15 cellular contexts compared by ENCODE assay signal in the genomic region with DNA sequence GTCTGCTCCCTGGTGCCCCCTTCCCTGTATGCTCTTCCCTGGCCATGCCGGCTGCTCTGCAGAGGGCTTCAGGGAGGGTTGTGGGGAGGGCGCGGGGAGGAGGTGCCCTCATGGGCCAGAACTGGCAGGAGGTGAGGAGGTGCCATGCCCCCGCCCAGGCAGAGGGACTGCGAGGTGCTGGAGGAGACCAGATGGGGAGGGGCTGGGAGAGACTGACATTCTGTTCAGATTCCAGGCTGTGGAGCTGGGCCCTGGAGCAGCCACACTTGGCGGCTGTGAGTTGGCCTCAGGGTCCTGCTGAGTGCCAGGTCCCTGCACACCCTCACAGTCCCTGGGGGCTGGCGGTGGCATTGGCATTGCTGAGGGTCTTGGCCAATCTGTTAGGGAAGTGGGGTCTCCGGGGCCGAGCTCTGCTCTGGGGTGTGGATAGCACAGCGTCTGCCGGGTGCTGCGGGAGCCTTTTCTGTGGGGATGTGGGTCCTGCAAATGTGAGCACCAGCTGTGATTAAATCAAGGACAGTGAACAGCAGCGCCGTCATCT.
"Had no signal": no experiment of that assay in that cellular context is flagged by ENCODE, and none has a peak within 500 bp of the region (broad histone marks: within the 10 kb centered on the region; RNA-seq: fewer than 3 reads in every experiment).

No MANE protein-coding gene starts in this region.

- ATAC-seq: activated T-cell treated with anti-CD3 and anti-CD28 coated beads, Interleukin-2, amount 50 U/mL, for 72 hours; esophagus mucosa; left ventricle myocardium superior had no signal

- H3K36me3 ChIP-seq: ascending aorta, prostate gland, right atrium auricular region, WERI-Rb-1 had no signal

- DNase-seq: activated CD4-positive, alpha-beta T cell treated with anti-CD3 and anti-CD28 coated beads, Interleukin-2, amount 50 U/mL, for 4 hours; activated effector memory CD4-positive, alpha-beta T cell treated with anti-CD3 and anti-CD28 coated beads, Interleukin-2, amount 50 U/mL, for 16 hours; activated naive CD4-positive, alpha-beta T cell treated with anti-CD3 and anti-CD28 coated beads, Interleukin-2, amount 50 U/mL, for 16 hours; activated T-cell treated with anti-CD3 and anti-CD28 coated beads, Interleukin-2, amount 50 U/mL, for 72 hours; cortex of kidney; effector CD8-positive, alpha-beta T cell; immature natural killer cell; left ventricle myocardium superior; small intestine; stimulated activated CD4-positive, alpha-beta T cell treated with anti-CD3 and anti-CD28 coated beads, Interleukin-4, amount 100 ng/mL, for 1 hour; WERI-Rb-1 had no signal

- H3K27ac Mint-ChIP-seq: activated T-cell treated with anti-CD3 and anti-CD28 coated beads, Interleukin-2, amount 50 U/mL, for 72 hours had no signal

- H3K27me3 ChIP-seq: ascending aorta, right atrium auricular region had no signal

- H3K27ac ChIP-seq: ascending aorta, prostate gland, right atrium auricular region, WERI-Rb-1 had no signal

- H3K9me3 ChIP-seq: ascending aorta, prostate gland, right atrium auricular region had no signal

- H3K4me1 ChIP-seq: prostate gland had no signal

- H3K9me3 Mint-ChIP-seq: activated T-cell treated with anti-CD3 and anti-CD28 coated beads, Interleukin-2, amount 50 U/mL, for 72 hours; immature natural killer cell had no signal

- H3K4me3 ChIP-seq: ascending aorta, prostate gland, right atrium auricular region had no signal

- H3K4me3 Mint-ChIP-seq: activated T-cell treated with anti-CD3 and anti-CD28 coated beads, Interleukin-2, amount 50 U/mL, for 72 hours had no signal
